Comparison of ENCODE assay signal across 12 cellular contexts in the genomic region with DNA sequence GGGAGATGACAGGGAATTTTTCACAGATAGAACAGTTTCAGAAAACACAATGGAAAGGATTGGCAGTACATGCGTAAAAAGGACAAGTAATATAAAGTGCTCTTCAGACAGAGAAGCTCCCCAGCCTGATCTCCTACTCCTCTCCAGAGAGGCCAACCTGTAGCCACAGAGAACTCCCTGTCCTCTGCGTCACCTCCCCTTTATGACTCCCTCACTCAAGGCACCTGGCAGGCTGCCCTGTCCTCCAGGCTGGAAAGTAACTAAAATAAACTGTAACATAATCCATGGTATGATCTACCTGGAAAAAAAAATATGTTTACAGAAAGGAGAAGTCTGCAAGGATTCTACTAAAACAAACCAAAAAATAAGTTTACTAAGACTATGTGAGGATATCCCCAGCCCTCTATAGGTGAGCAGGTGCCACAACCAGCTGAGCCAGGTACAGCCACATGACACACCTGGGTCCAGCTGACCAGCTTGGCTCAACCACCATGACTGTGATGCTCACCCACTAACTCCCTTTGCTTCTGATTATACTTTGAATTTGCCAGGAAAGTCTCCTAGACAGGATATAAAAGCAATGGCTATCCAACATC. TPM values are rescaled to one million over a fixed set of nuclear protein-coding genes. Genes with fewer than 3 reads are reported as not detected.
A peak's percentile ranks its signal among the peaks of the same experiment; 100 is the strongest.
DNase-seq lines count a peak whose midpoint lies in the region; ATAC-seq and TF ChIP-seq lines count a peak whose summit lies in the region.
"Had no signal": no experiment of that assay in that cellular context is flagged by ENCODE, and none has a peak within 500 bp of the region (broad histone marks: within the 10 kb centered on the region; RNA-seq: fewer than 3 reads in every experiment).

No MANE protein-coding gene starts in this region.

- H3K36me3 ChIP-seq in body of pancreas (replicated peaks in 1 of 2; ENCODE audit: insufficient read depth in 1 of 2, low read depth in 2 of 2) (no peaks in the 10 kb centered on the region), OCI-LY7 (ENCODE audit: insufficient read depth, low read length) (no peaks in the 10 kb centered on the region), aorta (ENCODE audit: control insufficient read depth in 1 of 2, insufficient read depth in 2 of 2, low read length in 1 of 2) (no peaks in the 10 kb centered on the region)

- peak; percentile 75 for DNase-seq in Calu3
- DNase-seq in NCI-H2029 treated with DMSO at 0.1 percent for 48 hours (lab: John Stamatoyannopoulos, UW) = peak; percentile 99
- peak; percentile 73 to 88 (median 80) for DNase-seq in body of pancreas
- peak; percentile 33 for DNase-seq in left kidney (ENCODE audit: low read depth, low spot score)
- DNase-seq in OCI-LY7 (ENCODE audit: low spot score) = no peak
- no peak for DNase-seq in SW 1271 (lab: John Stamatoyannopoulos, UW)
- DNase-seq in aorta = no peak
- no peak for DNase-seq in NCI-H1417 treated with DMSO at 0.1 percent for 48 hours (lab: John Stamatoyannopoulos, UW)
- DNase-seq: activated CD4-positive, alpha-beta T cell treated with anti-CD3 and anti-CD28 coated beads, Interleukin-2, amount 50 U/mL, for 1 hour; activated naive CD8-positive, alpha-beta T cell treated with anti-CD3 and anti-CD28 coated beads for 36 hours; AML-193 had no signal

- ATAC-seq in body of pancreas (peak; percentile 85), aorta (ENCODE audit: low FRiP score) (no peak)
- ATAC-seq: SK-N-SH treated with all-trans-retinoic acid at 6 μM for 48 hours had no signal

- no peaks in the 10 kb centered on the region for H3K79me2 ChIP-seq in OCI-LY7 (ENCODE audit: insufficient read depth, low read depth, low read length)

- H4K20me1 ChIP-seq in OCI-LY7 (ENCODE audit: insufficient read depth, low read length) = no peaks in the 10 kb centered on the region

- H3K4me1 ChIP-seq in body of pancreas (peaks cover 13% of the 10 kb centered on the region), OCI-LY7 (ENCODE audit: insufficient read depth, low read length, poor library complexity, severe bottlenecking) (no peaks in the 10 kb centered on the region), aorta (ENCODE audit: control insufficient read depth in 1 of 2, insufficient read depth in 2 of 2, low read length in 2 of 2) (no peaks in the 10 kb centered on the region)

- CTCF ChIA-PET in Calu3 (lab: Charles Lee) (interaction anchor here (0.7 to 1.1 kb wide), 3 partner anchors 13 to 56 kb away, joined by 3 read pairs; no protein-coding TSS in a partner anchor), OCI-LY7 (lab: Charles Lee; ENCODE audit: unreplicated experiment) (no interaction called here)

- H3K27ac Mint-ChIP-seq in Calu3 (ENCODE audit: unreplicated experiment) = peak overlapping the region; percentile 43
- H3K27ac Mint-ChIP-seq: activated naive CD8-positive, alpha-beta T cell treated with anti-CD3 and anti-CD28 coated beads for 36 hours had no signal

- no peaks in the 10 kb centered on the region for H3K36me3 Mint-ChIP-seq in Calu3 (ENCODE audit: insufficient read depth, unreplicated experiment)

- no peak overlapping the region for H3K4me2 ChIP-seq in OCI-LY7 (ENCODE audit: low read length)

- H3K9me2 ChIP-seq in OCI-LY7 (ENCODE audit: insufficient read depth, low read length) = no peaks in the 10 kb centered on the region

- H3K27me3 ChIP-seq in body of pancreas = no peaks in the 10 kb centered on the region
- H3K27me3 ChIP-seq in aorta (ENCODE audit: control insufficient read depth in 1 of 2, insufficient read depth in 2 of 2, low read length in 1 of 2) = no peaks in the 10 kb centered on the region

- intact Hi-C loops in Calu3 (cut with micrococcal nuclease; ENCODE audit: unreplicated experiment) = no loop called here
- intact Hi-C loops in body of pancreas (cut with DNase I) = no loop called here
- intact Hi-C loops in OCI-LY7 (cut with micrococcal nuclease; ENCODE audit: unreplicated experiment) = no loop called here
- intact Hi-C loops in aorta (cut with DNase I) = no loop called here

- H3K4me1 Mint-ChIP-seq in Calu3 (ENCODE audit: low read depth, unreplicated experiment) = peaks cover 26% of the 10 kb centered on the region
- H3K4me1 Mint-ChIP-seq: activated naive CD8-positive, alpha-beta T cell treated with anti-CD3 and anti-CD28 coated beads for 36 hours had no signal

- no peaks in the 10 kb centered on the region for H3K9me3 ChIP-seq in body of pancreas
- no peaks in the 10 kb centered on the region for H3K9me3 ChIP-seq in OCI-LY7 (ENCODE audit: low read length)
- H3K9me3 ChIP-seq in aorta (ENCODE audit: control insufficient read depth, low read length) = peaks cover 1% of the 10 kb centered on the region

- BruUV-seq in Calu3 (replicated peaks; lab: Mats Ljungman, UMichigan) = no TSS peak
- no TSS peak for BruUV-seq in OCI-LY7 (replicated peaks; lab: Mats Ljungman, UMichigan)

- H3K27me3 Mint-ChIP-seq in Calu3 (ENCODE audit: unreplicated experiment) = no peaks in the 10 kb centered on the region

- no peaks in the 10 kb centered on the region for H3K9me3 Mint-ChIP-seq in Calu3 (ENCODE audit: low read depth, unreplicated experiment)

- WGBS in body of pancreas, 2 donors = 30 to 35% methylated on average over 2 of the region's 2 CpGs
- 76 to 84% methylated on average over 2 of the region's 2 CpGs for WGBS in aorta, 2 donors

- POLR2A ChIA-PET in OCI-LY7 (lab: Charles Lee) = interaction anchor here (0.9 kb wide), 1 partner anchor 1581 kb away, joined by 3 read pairs; no protein-coding TSS in a partner anchor

- no peak overlapping the region for H2AFZ ChIP-seq in OCI-LY7 (ENCODE audit: low read length)

- H3K27ac ChIP-seq in body of pancreas = peak overlapping the region in 3 of 4 donors; percentile 26 to 45 (median 38)
- no peak overlapping the region for H3K27ac ChIP-seq in OCI-LY7 (ENCODE audit: low read depth, low read length, poor library complexity, severe bottlenecking)
- no peak overlapping the region for H3K27ac ChIP-seq in aorta (ENCODE audit: low read depth in 1 of 2, low read length in 2 of 2)

- TF ChIP-seq CTCF in Calu3 (IDR thresholded peaks at IDR 0.05; ENCODE audit: unreplicated experiment) (peak; percentile 44), body of pancreas (IDR thresholded peaks at IDR 0.05) (peak in 2 of 7 experiments; percentile 19 to 20), OCI-LY7 (conservative IDR thresholded peaks at IDR 0.05; ENCODE audit: low read length) (no peak)

- H3K4me3 ChIP-seq in body of pancreas (no peak overlapping the region), OCI-LY7 (ENCODE audit: low read depth, low read length, poor library complexity, severe bottlenecking) (no peak overlapping the region), aorta (ENCODE audit: low read length in 2 of 2) (no peak overlapping the region)

- TF ChIP-seq POLR2A in body of pancreas (IDR thresholded peaks at IDR 0.05) = no peak

- no peak overlapping the region for H3K4me3 Mint-ChIP-seq in Calu3 (ENCODE audit: low read depth, unreplicated experiment)
- H3K4me3 Mint-ChIP-seq: activated naive CD8-positive, alpha-beta T cell treated with anti-CD3 and anti-CD28 coated beads for 36 hours had no signal

RNA-seq across cellular contexts. Expression of a gene that starts 29.2 kb away (rescaled TPM):
- 39.9 and 47.8 TPM in 2 replicates for total RNA-seq in Calu3 (2022)
- 10 to 100 TPM in 1 of 2 donors, 1 to 10 TPM in 1; 4.6 to 10.1 TPM for total RNA-seq in body of pancreas
- not detected in 2 replicates for total RNA-seq in OCI-LY7 (2014; rRNA removed; shearing (Covaris generic))
- not detected in 2 replicates for total RNA-seq in OCI-LY7 (2022)
- 10 to 100 TPM in 1 of 2 donors, 1 to 10 TPM in 1; 7.4 to 13.8 TPM for total RNA-seq in aorta
- 1 to 10 TPM; 2.5 to 3.5 TPM for polyA plus RNA-seq in aorta

Comparison
In these comparisons a context has a peak if more than half of its experiments do, and no peak if none do; other contexts are left out.
1. DNase-seq: peak in Calu3 (single experiment), NCI-H2029 treated with DMSO at 0.1 percent for 48 hours (single experiment), body of pancreas (4 of 4) and left kidney (single experiment); none in OCI-LY7 (single experiment), SW 1271 (0 of 2), aorta (0 of 2) and NCI-H1417 treated with DMSO at 0.1 percent for 48 hours (single experiment).
2. H3K27ac ChIP-seq: peak in body of pancreas (3 of 4); none in OCI-LY7 (single experiment) and aorta (0 of 2).
3. RNA of a gene that starts 29.2 kb away (total RNA-seq): 39.9 to 47.8 TPM in Calu3, 7.4 to 13.8 TPM in aorta and 4.6 to 10.1 TPM in body of pancreas; not detected in OCI-LY7; every median in the first group is over 4 times any median in the second.